1 cellular context compared by ENCODE assay signal in genomic region chr2:85888745-85889647, GRCh38.
TF ChIP-seq lines count a peak whose summit lies in the region.

ST3GAL5 (minus strand) TSS chr2:85888990; CDS start chr2:85888905, 85 bp downstream.

TF ChIP-seq in HepG2, 621 proteins besides CTCF, POLR2A, EP300 and RAD21 (continued from another document and continues in another):
- TF ChIP-seq ZNF691 (CRISPR knock-in tag; IDR thresholded peaks at IDR 0.05; ENCODE audit: borderline replicate concordance, low read depth) (peak; percentile 81; the same call in 1 of the 2 replicates), NR2F2 (IDR thresholded peaks at IDR 0.05; ENCODE audit: borderline replicate concordance, low read depth) (no peak; the same call in 1 of the 2 replicates), ZNF383 (CRISPR knock-in tag; IDR thresholded peaks at IDR 0.05; ENCODE audit: borderline replicate concordance) (no peak), ZIK1 (CRISPR knock-in tag; IDR thresholded peaks at IDR 0.05; ENCODE audit: borderline replicate concordance, low read depth) (no peak), MLXIP (CRISPR knock-in tag; IDR thresholded peaks at IDR 0.05; ENCODE audit: borderline replicate concordance) (no peak), FOXA3 (CRISPR knock-in tag; IDR thresholded peaks at IDR 0.05) (peak; percentile 25; the same call in 1 of the 2 replicates), TAF1 (CRISPR knock-in tag; IDR thresholded peaks at IDR 0.05) (peak; percentile 39; the same call in 1 of the 2 replicates), SATB2 (CRISPR knock-in tag; IDR thresholded peaks at IDR 0.05) (peak; percentile 48; the same call in 1 of the 2 replicates), BRCA1 (CRISPR knock-in tag; IDR thresholded peaks at IDR 0.05) (0 out of 2 replicates have a peak, but pooled peaks have one; percentile 32), ARNTL (CRISPR knock-in tag; IDR thresholded peaks at IDR 0.05) (0 out of 2 replicates have a peak, but pooled peaks have one; percentile 57), PAF1 (CRISPR knock-in tag; IDR thresholded peaks at IDR 0.05) (no peak), ZNF567 (CRISPR knock-in tag; IDR thresholded peaks at IDR 0.05; ENCODE audit: borderline replicate concordance) (no peak), ZNF572 (CRISPR knock-in tag; IDR thresholded peaks at IDR 0.05) (0 out of 2 replicates have a peak, but pooled peaks have one; percentile 32), TBL1XR1 (IDR thresholded peaks at IDR 0.05; ENCODE audit: borderline replicate concordance, low read length, partially characterized antibody) (peak; percentile 23), ZNF225 (CRISPR knock-in tag; IDR thresholded peaks at IDR 0.05) (no peak), ZSCAN5A (CRISPR knock-in tag; IDR thresholded peaks at IDR 0.05; ENCODE audit: borderline replicate concordance) (peak; percentile 56; the same call in 1 of the 2 replicates), ZNF891 (CRISPR knock-in tag; IDR thresholded peaks at IDR 0.05) (peak; percentile 50; the same call in 1 of the 2 replicates), ZNF20 (CRISPR knock-in tag; IDR thresholded peaks at IDR 0.05) (no peak), JUN (CRISPR knock-in tag; IDR thresholded peaks at IDR 0.05) (no peak), FOXM1 (CRISPR knock-in tag; IDR thresholded peaks at IDR 0.05) (0 out of 2 replicates have a peak, but pooled peaks have one; percentile 29), GATAD1 (CRISPR knock-in tag; IDR thresholded peaks at IDR 0.05) (no peak), SP140L (CRISPR knock-in tag; IDR thresholded peaks at IDR 0.05; ENCODE audit: borderline replicate concordance) (no peak), ZNF101 (CRISPR knock-in tag; IDR thresholded peaks at IDR 0.05; ENCODE audit: borderline replicate concordance, low read depth) (no peak), REST (IDR thresholded peaks at IDR 0.05; ENCODE audit: borderline replicate concordance in 1 of 2, low read depth in 1 of 2, low read length in 2 of 2) (no peak), POGZ (CRISPR knock-in tag; IDR thresholded peaks at IDR 0.05) (peak; percentile 89), ZBED4 (CRISPR knock-in tag; IDR thresholded peaks at IDR 0.05; ENCODE audit: borderline replicate concordance) (peak; percentile 62; the same call in 1 of the 2 replicates), ZNF501 (CRISPR knock-in tag; IDR thresholded peaks at IDR 0.05) (peak; percentile 64), ZFX (CRISPR knock-in tag; IDR thresholded peaks at IDR 0.05; ENCODE audit: low read depth) (0 out of 2 replicates have a peak, but pooled peaks have one; percentile 41), TFAP4 (IDR thresholded peaks at IDR 0.05; ENCODE audit: borderline replicate concordance, low read depth) (no peak; the same call in 1 of the 2 replicates), MEF2D (CRISPR knock-in tag; IDR thresholded peaks at IDR 0.05) (no peak), SP1 (IDR thresholded peaks at IDR 0.05) (no peak), SP1 (CRISPR knock-in tag; IDR thresholded peaks at IDR 0.05) (peak; percentile 92), ZNF788 (CRISPR knock-in tag; IDR thresholded peaks at IDR 0.05; ENCODE audit: borderline replicate concordance) (peak; percentile 22; the same call in 1 of the 2 replicates)
- TF ChIP-seq, protein P1, sequence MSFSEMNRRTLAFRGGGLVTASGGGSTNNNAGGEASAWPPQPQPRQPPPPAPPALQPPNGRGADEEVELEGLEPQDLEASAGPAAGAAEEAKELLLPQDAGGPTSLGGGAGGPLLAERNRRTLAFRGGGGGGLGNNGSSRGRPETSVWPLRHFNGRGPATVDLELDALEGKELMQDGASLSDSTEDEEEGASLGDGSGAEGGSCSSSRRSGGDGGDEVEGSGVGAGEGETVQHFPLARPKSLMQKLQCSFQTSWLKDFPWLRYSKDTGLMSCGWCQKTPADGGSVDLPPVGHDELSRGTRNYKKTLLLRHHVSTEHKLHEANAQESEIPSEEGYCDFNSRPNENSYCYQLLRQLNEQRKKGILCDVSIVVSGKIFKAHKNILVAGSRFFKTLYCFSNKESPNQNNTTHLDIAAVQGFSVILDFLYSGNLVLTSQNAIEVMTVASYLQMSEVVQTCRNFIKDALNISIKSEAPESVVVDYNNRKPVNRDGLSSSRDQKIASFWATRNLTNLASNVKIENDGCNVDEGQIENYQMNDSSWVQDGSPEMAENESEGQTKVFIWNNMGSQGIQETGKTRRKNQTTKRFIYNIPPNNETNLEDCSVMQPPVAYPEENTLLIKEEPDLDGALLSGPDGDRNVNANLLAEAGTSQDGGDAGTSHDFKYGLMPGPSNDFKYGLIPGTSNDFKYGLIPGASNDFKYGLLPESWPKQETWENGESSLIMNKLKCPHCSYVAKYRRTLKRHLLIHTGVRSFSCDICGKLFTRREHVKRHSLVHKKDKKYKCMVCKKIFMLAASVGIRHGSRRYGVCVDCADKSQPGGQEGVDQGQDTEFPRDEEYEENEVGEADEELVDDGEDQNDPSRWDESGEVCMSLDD (CRISPR knock-in tag; IDR thresholded peaks at IDR 0.05; ENCODE audit: borderline replicate concordance): 0 out of 2 replicates have a peak, but pooled peaks have one; percentile 72
- TF ChIP-seq, protein P2, sequence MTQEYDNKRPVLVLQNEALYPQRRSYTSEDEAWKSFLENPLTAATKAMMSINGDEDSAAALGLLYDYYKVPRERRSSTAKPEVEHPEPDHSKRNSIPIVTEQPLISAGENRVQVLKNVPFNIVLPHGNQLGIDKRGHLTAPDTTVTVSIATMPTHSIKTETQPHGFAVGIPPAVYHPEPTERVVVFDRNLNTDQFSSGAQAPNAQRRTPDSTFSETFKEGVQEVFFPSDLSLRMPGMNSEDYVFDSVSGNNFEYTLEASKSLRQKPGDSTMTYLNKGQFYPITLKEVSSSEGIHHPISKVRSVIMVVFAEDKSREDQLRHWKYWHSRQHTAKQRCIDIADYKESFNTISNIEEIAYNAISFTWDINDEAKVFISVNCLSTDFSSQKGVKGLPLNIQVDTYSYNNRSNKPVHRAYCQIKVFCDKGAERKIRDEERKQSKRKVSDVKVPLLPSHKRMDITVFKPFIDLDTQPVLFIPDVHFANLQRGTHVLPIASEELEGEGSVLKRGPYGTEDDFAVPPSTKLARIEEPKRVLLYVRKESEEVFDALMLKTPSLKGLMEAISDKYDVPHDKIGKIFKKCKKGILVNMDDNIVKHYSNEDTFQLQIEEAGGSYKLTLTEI (CRISPR knock-in tag; conservative IDR thresholded peaks at IDR 0.05): no peak
- TF ChIP-seq, protein P3, sequence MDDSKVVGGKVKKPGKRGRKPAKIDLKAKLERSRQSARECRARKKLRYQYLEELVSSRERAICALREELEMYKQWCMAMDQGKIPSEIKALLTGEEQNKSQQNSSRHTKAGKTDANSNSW (CRISPR knock-in tag; IDR thresholded peaks at IDR 0.05; ENCODE audit: borderline replicate concordance): no peak
- TF ChIP-seq, protein P4, sequence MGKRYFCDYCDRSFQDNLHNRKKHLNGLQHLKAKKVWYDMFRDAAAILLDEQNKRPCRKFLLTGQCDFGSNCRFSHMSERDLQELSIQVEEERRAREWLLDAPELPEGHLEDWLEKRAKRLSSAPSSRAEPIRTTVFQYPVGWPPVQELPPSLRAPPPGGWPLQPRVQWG (CRISPR knock-in tag; IDR thresholded peaks at IDR 0.05; ENCODE audit: borderline replicate concordance, low read depth): no peak
- TF ChIP-seq, protein P5, sequence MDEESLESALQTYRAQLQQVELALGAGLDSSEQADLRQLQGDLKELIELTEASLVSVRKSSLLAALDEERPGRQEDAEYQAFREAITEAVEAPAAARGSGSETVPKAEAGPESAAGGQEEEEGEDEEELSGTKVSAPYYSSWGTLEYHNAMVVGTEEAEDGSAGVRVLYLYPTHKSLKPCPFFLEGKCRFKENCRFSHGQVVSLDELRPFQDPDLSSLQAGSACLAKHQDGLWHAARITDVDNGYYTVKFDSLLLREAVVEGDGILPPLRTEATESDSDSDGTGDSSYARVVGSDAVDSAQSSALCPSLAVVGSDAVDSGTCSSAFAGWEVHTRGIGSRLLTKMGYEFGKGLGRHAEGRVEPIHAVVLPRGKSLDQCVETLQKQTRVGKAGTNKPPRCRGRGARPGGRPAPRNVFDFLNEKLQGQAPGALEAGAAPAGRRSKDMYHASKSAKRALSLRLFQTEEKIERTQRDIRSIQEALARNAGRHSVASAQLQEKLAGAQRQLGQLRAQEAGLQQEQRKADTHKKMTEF (CRISPR knock-in tag; IDR thresholded peaks at IDR 0.05): peak; percentile 63; the same call in 1 of the 2 replicates
